ENCODE assay signal across 1 cellular context in genomic region chr2:19504400-19505198, GRCh38.
TF ChIP-seq lines count a peak whose summit lies in the region.

No MANE protein-coding gene starts in this region.

TF ChIP-seq in HepG2, 621 proteins besides CTCF, POLR2A, EP300 and RAD21 (continued from another document and continues in another):
- TF ChIP-seq KIAA2018 (CRISPR knock-in tag; IDR thresholded peaks at IDR 0.05; ENCODE audit: borderline replicate concordance), result no peak
- no peak; the same call in 1 of the 2 replicates for TF ChIP-seq ARID4A (CRISPR knock-in tag; IDR thresholded peaks at IDR 0.05; ENCODE audit: borderline replicate concordance)
- TF ChIP-seq ZNF318 (CRISPR knock-in tag; IDR thresholded peaks at IDR 0.05), result no peak
- peak; percentile 36; the same call in 1 of the 2 replicates for TF ChIP-seq MEIS1 (CRISPR knock-in tag; IDR thresholded peaks at IDR 0.05; ENCODE audit: borderline replicate concordance)
- no peak for TF ChIP-seq CEBPB (IDR thresholded peaks at IDR 0.05; ENCODE audit: borderline replicate concordance, low read depth, low read length)
- no peak for TF ChIP-seq ZZZ3 (CRISPR knock-in tag; IDR thresholded peaks at IDR 0.05; ENCODE audit: borderline replicate concordance)
- TF ChIP-seq ZNF329 (CRISPR knock-in tag; IDR thresholded peaks at IDR 0.05; ENCODE audit: low read depth), result no peak
- TF ChIP-seq ZKSCAN1 (IDR thresholded peaks at IDR 0.05; ENCODE audit: low read length), result no peak
- no peak for TF ChIP-seq ZNF317 (CRISPR knock-in tag; IDR thresholded peaks at IDR 0.05)
- no peak for TF ChIP-seq NFKB2 (CRISPR knock-in tag; IDR thresholded peaks at IDR 0.05; ENCODE audit: borderline replicate concordance)
- no peak for TF ChIP-seq CAMTA2 (CRISPR knock-in tag; IDR thresholded peaks at IDR 0.05; ENCODE audit: borderline replicate concordance)
- TF ChIP-seq DRAP1 (CRISPR knock-in tag; IDR thresholded peaks at IDR 0.05), result peak; percentile 74
- TF ChIP-seq ZNF773 (CRISPR knock-in tag; IDR thresholded peaks at IDR 0.05; ENCODE audit: borderline replicate concordance), result no peak
- no peak for TF ChIP-seq ZNF20 (CRISPR knock-in tag; IDR thresholded peaks at IDR 0.05)
- TF ChIP-seq TBL1XR1 (IDR thresholded peaks at IDR 0.05; ENCODE audit: borderline replicate concordance, low read length, partially characterized antibody), result no peak
- TF ChIP-seq MAF1 (CRISPR knock-in tag; IDR thresholded peaks at IDR 0.05; ENCODE audit: borderline replicate concordance), result no peak
- TF ChIP-seq ZNF7 (CRISPR knock-in tag; IDR thresholded peaks at IDR 0.05), result no peak
- TF ChIP-seq PCBP1 (IDR thresholded peaks at IDR 0.05; ENCODE audit: borderline replicate concordance, low read depth, low read length), result no peak
- no peak for TF ChIP-seq ZNF136 (CRISPR knock-in tag; IDR thresholded peaks at IDR 0.05; ENCODE audit: low read depth)
- TF ChIP-seq JDP2 (CRISPR knock-in tag; IDR thresholded peaks at IDR 0.05; ENCODE audit: borderline replicate concordance), result no peak
- TF ChIP-seq ZBTB1 (CRISPR knock-in tag; IDR thresholded peaks at IDR 0.05; ENCODE audit: borderline replicate concordance), result no peak
- TF ChIP-seq PRDM10 (CRISPR knock-in tag; IDR thresholded peaks at IDR 0.05; ENCODE audit: low read depth), result peak; percentile 58; the same call in 1 of the 2 replicates
- TF ChIP-seq ZNF782 (CRISPR knock-in tag; IDR thresholded peaks at IDR 0.05; ENCODE audit: borderline replicate concordance), result no peak; the same call in 1 of the 2 replicates
- TF ChIP-seq SYNCRIP (IDR thresholded peaks at IDR 0.05; ENCODE audit: insufficient read depth, low read depth, low read length), result no peak
- peak; percentile 3; the same call in 1 of the 2 replicates for TF ChIP-seq NAIF1 (CRISPR knock-in tag; IDR thresholded peaks at IDR 0.05; ENCODE audit: borderline replicate concordance)
- TF ChIP-seq ISX (CRISPR knock-in tag; conservative IDR thresholded peaks at IDR 0.05), result no peak
- TF ChIP-seq ZNF331 (CRISPR knock-in tag; IDR thresholded peaks at IDR 0.05), result peak; percentile 75; the same call in 1 of the 2 replicates
- peak; percentile 18 for TF ChIP-seq HNF4G (IDR thresholded peaks at IDR 0.05; ENCODE audit: borderline replicate concordance, low read depth, low read length)
- TF ChIP-seq HNF4G (CRISPR knock-in tag; IDR thresholded peaks at IDR 0.05; ENCODE audit: borderline replicate concordance, low read depth), result no peak
